Comparison of ENCODE assay signal across 10 cellular contexts in genomic region chrX:129876734-129877395, GRCh38. TPM values are rescaled to one million over a fixed set of nuclear protein-coding genes. Genes with fewer than 3 reads are reported as not detected.
DNase-seq lines count a peak whose midpoint lies in the region; ATAC-seq and TF ChIP-seq lines count a peak whose summit lies in the region.
"Had no signal": no experiment of that assay in that cellular context is flagged by ENCODE, and none has a peak within 500 bp of the region (broad histone marks: within the 10 kb centered on the region; RNA-seq: fewer than 3 reads in every experiment).

No MANE protein-coding gene starts in this region.

- no peaks in the 10 kb centered on the region for H3K9me3 Mint-ChIP-seq in activated naive CD4-positive, alpha-beta T cell treated with anti-CD3 and anti-CD28 coated beads, Interleukin-2, amount 50 U/mL, for 72 hours

- H4K20me1 ChIP-seq in SK-N-SH (ENCODE audit: insufficient read depth), result no peaks in the 10 kb centered on the region

- H3K27ac ChIP-seq in SK-N-SH (ENCODE audit: low read depth in 2 of 2, low read length in 1 of 2), result no peak overlapping the region

- no peaks in the 10 kb centered on the region for H3K36me3 ChIP-seq in SK-N-SH (replicated peaks in 1 of 2; ENCODE audit: control insufficient read depth in 1 of 2, insufficient read depth in 2 of 2, low read length in 1 of 2)

- no peaks in the 10 kb centered on the region for H3K9me2 ChIP-seq in SK-N-SH

- H3F3A ChIP-seq in SK-N-SH (replicated peaks; ENCODE audit: insufficient read depth), result no peaks in the 10 kb centered on the region

- WGBS in SK-N-SH (ENCODE audit: low lambda C conversion rate), result 31% methylated on average over 5 of the region's 5 CpGs

- no peak for ATAC-seq in HG02588 (IDR thresholded peaks at IDR 0.05; ENCODE audit: unreplicated experiment)
- no peak for ATAC-seq in HG03469 (IDR thresholded peaks at IDR 0.05; ENCODE audit: unreplicated experiment)
- ATAC-seq in activated naive CD4-positive, alpha-beta T cell treated with anti-CD3 and anti-CD28 coated beads, Interleukin-2, amount 50 U/mL, for 72 hours, result no peak

- CTCF ChIA-PET in SK-N-SH (lab: Yijun Ruan, JAX), result interaction anchor here (0.7 kb wide), 1 partner anchor 41 kb away, joined by 3 read pairs; no protein-coding TSS in a partner anchor

- H3K9ac ChIP-seq in SK-N-SH, result no peak overlapping the region

- H3K36me3 Mint-ChIP-seq in activated naive CD4-positive, alpha-beta T cell treated with anti-CD3 and anti-CD28 coated beads, Interleukin-2, amount 50 U/mL, for 72 hours, result no peaks in the 10 kb centered on the region

- TF ChIP-seq RAD21 in SK-N-SH (IDR thresholded peaks at IDR 0.05; ENCODE audit: low read length), result no peak

- H3K4me3 ChIP-seq in SK-N-SH (ENCODE audit: low read depth in 2 of 2, low read length in 1 of 2), result no peak overlapping the region

- POLR2A ChIA-PET in SK-N-SH (lab: Yijun Ruan, JAX), result no interaction called here

- TF ChIP-seq EP300 in SK-N-SH (IDR thresholded peaks at IDR 0.05; ENCODE audit: borderline replicate concordance in 1 of 2, low read depth in 1 of 2, low read length in 1 of 2), result no peak

- H2AFZ ChIP-seq in SK-N-SH (ENCODE audit: low read depth), result no peak overlapping the region

- no peak overlapping the region for H3K27ac Mint-ChIP-seq in activated naive CD4-positive, alpha-beta T cell treated with anti-CD3 and anti-CD28 coated beads, Interleukin-2, amount 50 U/mL, for 72 hours

- H3K79me2 ChIP-seq in SK-N-SH (ENCODE audit: insufficient read depth), result no peaks in the 10 kb centered on the region

- H3K9me3 ChIP-seq in SK-N-SH, result no peaks in the 10 kb centered on the region

- DNase-seq in DMS53 (lab: John Stamatoyannopoulos, UW) (peak; percentile 96), LoVo (ENCODE audit: low spot score) (peak; percentile 28), SK-N-SH (no peak), islet precursor cell (peak; percentile 54), superior temporal gyrus (ENCODE audit: extremely low spot score) (no peak)
- no peak for DNase-seq in activated naive CD4-positive, alpha-beta T cell treated with anti-CD3 and anti-CD28 coated beads, Interleukin-2, amount 50 U/mL, for 72 hours (ENCODE audit: low spot score in 2 of 2)
- DNase-seq: activated T-cell treated with anti-CD3 and anti-CD28 coated beads for 4 hours; effector CD4-positive, alpha-beta T cell had no signal

- peaks cover 34% of the 10 kb centered on the region; the same call in 1 of the 2 replicates for H3K27me3 ChIP-seq in SK-N-SH (ENCODE audit: insufficient read depth)

- H3K4me1 ChIP-seq in SK-N-SH (ENCODE audit: control insufficient read depth in 1 of 2, insufficient read depth in 2 of 2, low read depth in 1 of 2, low read length in 1 of 2), result no peaks in the 10 kb centered on the region

- no peak overlapping the region for H3K4me2 ChIP-seq in SK-N-SH

- no peak for TF ChIP-seq CTCF in SK-N-SH (IDR thresholded peaks at IDR 0.05)

TF ChIP-seq in SK-N-SH, 30 proteins besides CTCF, POLR2A, EP300 and RAD21:
- no peak for TF ChIP-seq IRF3 (IDR thresholded peaks at IDR 0.05; ENCODE audit: low read depth, low read length)
- no peak for TF ChIP-seq RCOR1 (IDR thresholded peaks at IDR 0.05; ENCODE audit: low read length)
- no peak for TF ChIP-seq TEAD4 (IDR thresholded peaks at IDR 0.05; ENCODE audit: borderline replicate concordance, insufficient read depth)
- TF ChIP-seq ZBTB33 (IDR thresholded peaks at IDR 0.05; ENCODE audit: borderline replicate concordance, low read depth), result no peak
- TF ChIP-seq TAF1 (IDR thresholded peaks at IDR 0.05; ENCODE audit: borderline replicate concordance, low read depth, low read length), result no peak
- TF ChIP-seq FOXJ3 (CRISPR knock-in tag; IDR thresholded peaks at IDR 0.05), result no peak
- no peak for TF ChIP-seq NFIC (IDR thresholded peaks at IDR 0.05; ENCODE audit: borderline replicate concordance)
- no peak for TF ChIP-seq FOXM1 (IDR thresholded peaks at IDR 0.05; ENCODE audit: low read depth)
- TF ChIP-seq ELF1 (IDR thresholded peaks at IDR 0.05), result no peak
- no peak for TF ChIP-seq USF1 (IDR thresholded peaks at IDR 0.05; ENCODE audit: borderline replicate concordance, low read depth)
- TF ChIP-seq, protein P1, sequence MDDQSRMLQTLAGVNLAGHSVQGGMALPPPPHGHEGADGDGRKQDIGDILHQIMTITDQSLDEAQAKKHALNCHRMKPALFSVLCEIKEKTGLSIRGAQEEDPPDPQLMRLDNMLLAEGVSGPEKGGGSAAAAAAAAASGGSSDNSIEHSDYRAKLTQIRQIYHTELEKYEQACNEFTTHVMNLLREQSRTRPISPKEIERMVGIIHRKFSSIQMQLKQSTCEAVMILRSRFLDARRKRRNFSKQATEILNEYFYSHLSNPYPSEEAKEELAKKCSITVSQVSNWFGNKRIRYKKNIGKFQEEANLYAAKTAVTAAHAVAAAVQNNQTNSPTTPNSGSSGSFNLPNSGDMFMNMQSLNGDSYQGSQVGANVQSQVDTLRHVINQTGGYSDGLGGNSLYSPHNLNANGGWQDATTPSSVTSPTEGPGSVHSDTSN (IDR thresholded peaks at IDR 0.05), result 0 out of 2 replicates have a peak, but pooled peaks have one; percentile 8
- no peak for TF ChIP-seq GATA2 (CRISPR knock-in tag; IDR thresholded peaks at IDR 0.05)
- no peak for TF ChIP-seq JUND (IDR thresholded peaks at IDR 0.05)
- TF ChIP-seq FOSL2 (IDR thresholded peaks at IDR 0.05; ENCODE audit: borderline replicate concordance, low read depth), result peak; percentile 19; the same call in 1 of the 2 replicates
- TF ChIP-seq TCF12 (IDR thresholded peaks at IDR 0.05), result no peak

RNA-seq across cellular contexts. Expression of gene UTP14A, which starts 29.1 kb away (rescaled TPM):
- 25.4 and 31.7 TPM in 2 replicates for polyA plus RNA-seq in SK-N-SH (2012; rRNA removed)
- 32.5 and 39.1 TPM in 2 replicates for polyA plus RNA-seq in SK-N-SH (2012; cell fraction: cytosol; rRNA removed)
- 20.9 and 35.7 TPM in 2 replicates for polyA plus RNA-seq in SK-N-SH (2012; cell fraction: nucleus; rRNA removed)
- total RNA-seq in activated naive CD4-positive, alpha-beta T cell treated with anti-CD3 and anti-CD28 coated beads, Interleukin-2, amount 50 U/mL, for 72 hours, result 10 to 100 TPM; 17.4 to 29.3 TPM

RNA-seq across cellular contexts. Expression of gene ZDHHC9, which starts 33.2 kb away (rescaled TPM):
- 8.1 and 12.2 TPM in 2 replicates for polyA plus RNA-seq in SK-N-SH (2012; rRNA removed)
- 9.0 and 9.8 TPM in 2 replicates for polyA plus RNA-seq in SK-N-SH (2012; cell fraction: cytosol; rRNA removed)
- polyA plus RNA-seq in SK-N-SH (2012; cell fraction: nucleus; rRNA removed), result 8.9 and 11.0 TPM in 2 replicates
- total RNA-seq in activated naive CD4-positive, alpha-beta T cell treated with anti-CD3 and anti-CD28 coated beads, Interleukin-2, amount 50 U/mL, for 72 hours, result 10 to 100 TPM in 1 of 2 donors, 1 to 10 TPM in 1; 5.8 to 18.5 TPM

Comparison
In these comparisons a context has a peak if more than half of its experiments do, and no peak if none do; other contexts are left out.
1. DNase-seq: peak in DMS53 (single experiment), LoVo (single experiment) and islet precursor cell (single experiment); none in SK-N-SH (single experiment), superior temporal gyrus (single experiment) and activated naive CD4-positive, alpha-beta T cell treated with anti-CD3 and anti-CD28 coated beads, Interleukin-2, amount 50 U/mL, for 72 hours (0 of 2).